12 cellular contexts compared by ENCODE assay signal in genomic region chr4:185592845-185593488, GRCh38. TPM values are rescaled to one million over a fixed set of nuclear protein-coding genes. Genes with fewer than 3 reads are reported as not detected.
DNase-seq lines count a peak whose midpoint lies in the region; ATAC-seq and TF ChIP-seq lines count a peak whose summit lies in the region.
"Had no signal": no experiment of that assay in that cellular context is flagged by ENCODE, and none has a peak within 500 bp of the region (broad histone marks: within the 10 kb centered on the region; RNA-seq: fewer than 3 reads in every experiment).

No MANE protein-coding gene starts in this region.

- H3K4me3 ChIP-seq in GM06990 (replicated peaks; ENCODE audit: low read depth, low read length) (no peak overlapping the region), esophagus squamous epithelium (no peak overlapping the region), muscle layer of duodenum (ENCODE audit: low read depth in 1 of 2, low read length in 2 of 2) (no peak overlapping the region)
- H3K4me3 ChIP-seq: MG63 had no signal

- no peak for TF ChIP-seq CTCF in GM06990 (IDR thresholded peaks at IDR 0.05; ENCODE audit: insufficient read depth, low read length, poor library complexity, severe bottlenecking)
- peak in 2 of 6 experiments; percentile 8 to 9 for TF ChIP-seq CTCF in esophagus squamous epithelium (IDR thresholded peaks at IDR 0.05)

- no peaks in the 10 kb centered on the region for H3K27me3 ChIP-seq in GM06990 (replicated peaks; ENCODE audit: control insufficient read depth, insufficient read depth, low read length)
- no peaks in the 10 kb centered on the region for H3K27me3 ChIP-seq in esophagus squamous epithelium
- no peaks in the 10 kb centered on the region for H3K27me3 ChIP-seq in muscle layer of duodenum (ENCODE audit: low read depth, low read length)
- H3K27me3 ChIP-seq: MG63 had no signal

- no peak for TF ChIP-seq POLR2A in esophagus squamous epithelium (IDR thresholded peaks at IDR 0.05)

- no peaks in the 10 kb centered on the region for H3K36me3 ChIP-seq in GM06990 (ENCODE audit: control insufficient read depth, insufficient read depth, low read length)
- H3K36me3 ChIP-seq in esophagus squamous epithelium: no peaks in the 10 kb centered on the region
- H3K36me3 ChIP-seq in muscle layer of duodenum (ENCODE audit: control insufficient read depth in 1 of 2, insufficient read depth in 2 of 2, low read length in 2 of 2): no peaks in the 10 kb centered on the region
- H3K36me3 ChIP-seq: MG63 had no signal

- H3K9me3 ChIP-seq in esophagus squamous epithelium (no peaks in the 10 kb centered on the region), muscle layer of duodenum (ENCODE audit: control insufficient read depth in 1 of 2, low read length in 2 of 2) (no peaks in the 10 kb centered on the region)
- H3K9me3 ChIP-seq: MG63 had no signal

- H3K4me1 ChIP-seq in esophagus squamous epithelium: peaks cover 7 to 32% (median 12%) of the 10 kb centered on the region in 3 donors
- peaks cover 0 to 15% of the 10 kb centered on the region in 2 donors for H3K4me1 ChIP-seq in muscle layer of duodenum (ENCODE audit: control insufficient read depth in 1 of 2, insufficient read depth in 2 of 2, low read length in 2 of 2)

- WGBS in esophagus squamous epithelium, 2 donors: 42 to 59% methylated on average over 9 of the region's 9 CpGs

- intact Hi-C loops in esophagus squamous epithelium (cut with DNase I): no loop called here

- DNase-seq in GM06990 (ENCODE audit: extremely low read depth, insufficient read length) (peak; percentile 14), OCI-M1 (lab: John Stamatoyannopoulos, UW) (peak; percentile 51), esophagus squamous epithelium (lab: John Stamatoyannopoulos, UW) (no peak), nucleus accumbens (lab: John Stamatoyannopoulos, UW) (no peak), hepatic stellate cell (ENCODE audit: low spot score) (no peak)
- DNase-seq: MG63; NCI-H2171; NK-92 treated with Interleukin-12 subunit alpha and Interleukin-12 subunit beta, amount 100 ng/mL, for 24 hours; SK-N-SH had no signal

- H3K27ac ChIP-seq in esophagus squamous epithelium: peak overlapping the region in 3 of 4 donors; percentile 60 to 71 (median 68)
- H3K27ac ChIP-seq in muscle layer of duodenum (ENCODE audit: low read length): peak overlapping the region; percentile 19

- no peak for ATAC-seq in esophagus mucosa
- ATAC-seq in GM19023 (IDR thresholded peaks at IDR 0.05; ENCODE audit: unreplicated experiment): no peak

RNA-seq across cellular contexts. Expression of gene PDLIM3, which starts 57.7 kb away (rescaled TPM):
- 100 to 1,000 TPM in 1 of 4 donors, 10 to 100 TPM in 3; 13.9 to 322 (median 44.6) TPM for total RNA-seq in esophagus squamous epithelium
- total RNA-seq in esophagus mucosa: 6.4 TPM

Comparison
In these comparisons a context has a peak if more than half of its experiments do, and no peak if none do; other contexts are left out.
1. DNase-seq: peak in GM06990 (single experiment) and OCI-M1 (single experiment); none in esophagus squamous epithelium (single experiment), nucleus accumbens (0 of 56) and hepatic stellate cell (single experiment).